ENCODE assay signal across 2 cellular contexts in the genomic region with DNA sequence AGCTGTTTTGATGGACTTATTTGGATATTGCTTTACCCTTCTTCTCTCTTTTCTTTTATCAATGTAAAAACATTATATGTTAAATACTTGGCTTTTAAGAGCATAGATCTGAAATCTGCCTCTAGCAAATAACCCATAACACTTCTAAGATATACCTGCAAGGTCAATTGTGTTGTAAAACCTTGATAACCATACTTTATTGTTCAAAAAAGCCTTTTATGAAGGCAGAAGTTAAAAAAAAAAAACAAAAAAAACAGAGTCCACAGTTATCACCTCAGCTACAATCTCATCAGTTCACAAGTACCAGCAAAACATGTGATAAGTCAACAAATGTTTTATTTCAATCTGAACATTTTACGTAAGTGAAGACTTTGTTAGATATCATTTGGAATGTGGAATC.
TF ChIP-seq lines count a peak whose summit lies in the region.

No MANE protein-coding gene starts in this region.

TF ChIP-seq in GM23338, 12 proteins besides CTCF, POLR2A, EP300 and RAD21 (continues in another document):
- TF ChIP-seq STAT1 (IDR thresholded peaks at IDR 0.05; ENCODE audit: unreplicated experiment), result no peak
- no peak for TF ChIP-seq EZH2 (IDR thresholded peaks at IDR 0.05; ENCODE audit: low read depth, unreplicated experiment)
- no peak for TF ChIP-seq ZNF114 (CRISPR knock-in tag; IDR thresholded peaks at IDR 0.05)
- TF ChIP-seq CREB1 (CRISPR knock-in tag; IDR thresholded peaks at IDR 0.05; ENCODE audit: low read depth), result no peak
- no peak for TF ChIP-seq ZNF462 (CRISPR knock-in tag; IDR thresholded peaks at IDR 0.05)
- TF ChIP-seq NANOG (IDR thresholded peaks at IDR 0.05; ENCODE audit: borderline replicate concordance), result no peak
- no peak for TF ChIP-seq JUNB (IDR thresholded peaks at IDR 0.05; ENCODE audit: unreplicated experiment)
- TF ChIP-seq, protein P1, sequence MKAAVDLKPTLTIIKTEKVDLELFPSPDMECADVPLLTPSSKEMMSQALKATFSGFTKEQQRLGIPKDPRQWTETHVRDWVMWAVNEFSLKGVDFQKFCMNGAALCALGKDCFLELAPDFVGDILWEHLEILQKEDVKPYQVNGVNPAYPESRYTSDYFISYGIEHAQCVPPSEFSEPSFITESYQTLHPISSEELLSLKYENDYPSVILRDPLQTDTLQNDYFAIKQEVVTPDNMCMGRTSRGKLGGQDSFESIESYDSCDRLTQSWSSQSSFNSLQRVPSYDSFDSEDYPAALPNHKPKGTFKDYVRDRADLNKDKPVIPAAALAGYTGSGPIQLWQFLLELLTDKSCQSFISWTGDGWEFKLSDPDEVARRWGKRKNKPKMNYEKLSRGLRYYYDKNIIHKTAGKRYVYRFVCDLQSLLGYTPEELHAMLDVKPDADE (IDR thresholded peaks at IDR 0.05), result no peak
- no peak for TF ChIP-seq ZNF331 (CRISPR knock-in tag; IDR thresholded peaks at IDR 0.05; ENCODE audit: low read depth)
- no peak for TF ChIP-seq REST (IDR thresholded peaks at IDR 0.05; ENCODE audit: unreplicated experiment)

TF ChIP-seq in H1, 55 proteins besides CTCF, POLR2A, EP300 and RAD21:
- TF ChIP-seq MAFK (IDR thresholded peaks at IDR 0.05; ENCODE audit: low read depth, low read length) (no peak), FOSL1 (IDR thresholded peaks at IDR 0.05; ENCODE audit: insufficient read depth, low read depth, low read length) (no peak), TCF12 (IDR thresholded peaks at IDR 0.05; ENCODE audit: low read depth, low read length) (no peak), JUND (IDR thresholded peaks at IDR 0.05; ENCODE audit: low read length) (no peak), TEAD4 (IDR thresholded peaks at IDR 0.05; ENCODE audit: low read depth, low read length) (no peak), SUZ12 (IDR thresholded peaks at IDR 0.05; ENCODE audit: low read length) (no peak), MAX (IDR thresholded peaks at IDR 0.05) (no peak), CTBP2 (IDR thresholded peaks at IDR 0.05; ENCODE audit: borderline replicate concordance, insufficient read depth, insufficient read length, low read length) (no peak), SRF (IDR thresholded peaks at IDR 0.05; ENCODE audit: low read depth, low read length) (no peak), CHD2 (IDR thresholded peaks at IDR 0.05; ENCODE audit: low read length) (no peak), ATF2 (IDR thresholded peaks at IDR 0.05; ENCODE audit: low read length) (no peak), CEBPB (IDR thresholded peaks at IDR 0.05; ENCODE audit: low read depth, low read length) (no peak), GABPA (IDR thresholded peaks at IDR 0.05; ENCODE audit: borderline replicate concordance, insufficient read depth, low read length) (no peak), KDM1A (IDR thresholded peaks at IDR 0.05; ENCODE audit: borderline replicate concordance, low read length) (no peak), GTF2F1 (IDR thresholded peaks at IDR 0.05; ENCODE audit: borderline replicate concordance, low read depth, low read length) (no peak), TAF7 (optimal IDR thresholded peaks at IDR 0.05; ENCODE audit: borderline replicate concordance, low read depth, low read length) (no peak), BCL11A (IDR thresholded peaks at IDR 0.05; ENCODE audit: low read depth in 2 of 2, low read length in 2 of 2) (no peak), RBBP5 (IDR thresholded peaks at IDR 0.05; ENCODE audit: borderline replicate concordance, low read depth, low read length) (no peak), BACH1 (IDR thresholded peaks at IDR 0.05; ENCODE audit: low read length) (no peak)
